Comparison of ENCODE assay signal across 8 cellular contexts in the genomic region with DNA sequence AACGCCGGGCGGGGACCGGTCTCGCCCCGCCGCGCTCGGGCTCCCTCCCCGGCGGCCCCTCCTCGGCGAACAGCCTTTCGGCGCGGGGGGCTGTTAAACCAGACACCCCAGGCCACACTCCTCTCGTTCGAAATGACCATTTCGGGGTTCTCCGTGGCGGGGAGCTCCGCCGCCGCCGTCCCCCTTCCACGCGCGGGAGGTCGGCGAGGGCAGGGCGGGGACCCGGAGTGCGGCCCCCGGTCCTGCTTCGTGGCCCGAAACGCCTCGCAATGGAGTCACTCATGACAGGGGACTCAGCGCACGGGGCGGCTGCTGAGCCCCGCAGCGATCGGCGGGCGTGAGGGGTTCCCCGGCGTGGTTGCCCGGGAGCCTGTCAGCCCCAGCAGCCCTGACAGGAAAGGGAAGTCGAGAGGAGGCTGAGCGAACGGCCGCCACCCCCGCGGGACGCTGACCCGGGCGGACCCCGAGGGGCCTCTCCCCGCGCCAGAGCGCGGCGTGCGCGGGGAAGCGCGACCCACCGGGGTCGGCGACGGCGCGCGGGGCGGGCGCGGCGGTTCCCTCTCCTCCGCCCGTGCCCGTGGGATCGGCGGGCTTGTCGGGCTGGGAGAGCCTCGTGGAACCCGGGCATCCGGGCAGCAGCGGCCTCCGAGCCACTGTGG. TPM values are rescaled to one million over a fixed set of nuclear protein-coding genes. Genes with fewer than 3 reads are reported as not detected.
DNase-seq lines count a peak whose midpoint lies in the region; ATAC-seq and TF ChIP-seq lines count a peak whose summit lies in the region.

No MANE protein-coding gene starts in this region.

- H3K27me3 Mint-ChIP-seq in glutamatergic neuron (ENCODE audit: unreplicated experiment) = peaks cover 33% of the 10 kb centered on the region

- H3K4me3 Mint-ChIP-seq in glutamatergic neuron (ENCODE audit: unreplicated experiment) = no peak overlapping the region

- TF ChIP-seq CTCF in glutamatergic neuron (IDR thresholded peaks at IDR 0.05; ENCODE audit: partially characterized antibody, unreplicated experiment) = no peak

- no peak for DNase-seq in activated CD4-positive, CD25-positive, alpha-beta regulatory T cell (lab: John Stamatoyannopoulos, UW)
- DNase-seq in NCI-H774 (lab: John Stamatoyannopoulos, UW) (peak; percentile 27), glutamatergic neuron (peak; percentile 58), retina (peak; percentile 63), COLO829 (ENCODE audit: low spot score) (no peak)
- DNase-seq in activated T-helper 9 cell treated with anti-CD3 and anti-CD28 coated beads, Interleukin-2, amount 50 U/mL, for 16 hours (ENCODE audit: low read depth) = peak; percentile 25

- peaks cover 17% of the 10 kb centered on the region for H3K36me3 Mint-ChIP-seq in glutamatergic neuron (ENCODE audit: unreplicated experiment)

- peaks cover 11% of the 10 kb centered on the region for H3K9me3 Mint-ChIP-seq in glutamatergic neuron (ENCODE audit: unreplicated experiment)

- peak; percentile 47 to 52 for ATAC-seq in activated CD4-positive, CD25-positive, alpha-beta regulatory T cell treated with anti-CD3 and anti-CD28 coated beads, Interleukin-2, amount 50 U/mL, for 24 hours
- peak; percentile 45 for ATAC-seq in HG02763 (IDR thresholded peaks at IDR 0.05; ENCODE audit: unreplicated experiment)

- H3K27ac Mint-ChIP-seq in glutamatergic neuron (ENCODE audit: unreplicated experiment) = no peak overlapping the region

- peaks cover 2% of the 10 kb centered on the region for H3K4me1 Mint-ChIP-seq in glutamatergic neuron (ENCODE audit: low read depth, unreplicated experiment)

RNA-seq across cellular contexts. Expression of a gene that starts 0.5 kb away (rescaled TPM):
- total RNA-seq in glutamatergic neuron (ENCODE audit: unreplicated experiment) = 4.7 TPM

RNA-seq across cellular contexts. Expression of a gene that starts 26.8 kb away (rescaled TPM):
- total RNA-seq in glutamatergic neuron (ENCODE audit: unreplicated experiment) = 118 TPM

Comparison
In these comparisons a context has a peak if more than half of its experiments do, and no peak if none do; other contexts are left out.
1. DNase-seq: peak in NCI-H774 (single experiment), activated T-helper 9 cell treated with anti-CD3 and anti-CD28 coated beads, Interleukin-2, amount 50 U/mL, for 16 hours (single experiment), glutamatergic neuron (single experiment) and retina (single experiment); none in activated CD4-positive, CD25-positive, alpha-beta regulatory T cell (0 of 4) and COLO829 (single experiment).